22 cellular contexts compared by ENCODE assay signal in the genomic region with DNA sequence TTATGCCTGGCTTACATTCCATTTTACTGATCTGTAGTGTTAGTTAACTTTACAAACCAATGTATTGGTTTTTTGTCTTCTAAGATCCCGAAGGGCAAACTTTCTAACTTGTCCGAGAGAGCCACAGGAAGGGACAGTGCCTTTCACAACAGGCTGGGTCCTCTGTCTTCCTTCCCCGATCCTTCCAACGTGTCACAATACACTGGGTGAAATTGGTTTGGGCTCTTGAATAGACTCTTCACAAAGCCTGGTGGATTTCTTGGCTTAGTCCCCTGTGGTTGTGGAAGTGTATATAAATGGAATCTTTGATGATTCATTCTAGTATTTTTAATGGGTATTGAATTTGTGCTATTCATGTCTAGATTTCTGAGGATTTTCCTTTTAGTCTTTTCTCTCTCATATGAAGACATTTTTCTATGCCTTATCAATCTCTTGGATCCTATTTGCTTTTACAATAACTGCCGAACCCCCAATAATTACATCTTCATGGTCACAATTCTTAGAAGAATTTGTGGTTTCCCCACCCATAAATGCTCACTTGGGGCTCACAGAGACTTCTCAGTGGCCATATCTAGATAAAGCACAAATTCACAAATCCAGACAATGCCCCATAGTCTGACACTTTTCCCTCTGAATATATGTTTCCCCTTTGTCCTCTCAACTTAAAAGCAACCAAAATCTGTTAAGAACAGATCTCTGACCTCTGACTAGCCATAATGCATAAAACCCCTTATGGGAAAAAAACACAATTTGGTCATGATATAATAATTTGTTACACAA.
DNase-seq lines count a peak whose midpoint lies in the region; TF ChIP-seq lines count a peak whose summit lies in the region.
"Had no signal": no experiment of that assay in that cellular context is flagged by ENCODE, and none has a peak within 500 bp of the region (broad histone marks: within the 10 kb centered on the region; RNA-seq: fewer than 3 reads in every experiment).

No MANE protein-coding gene starts in this region.

- H3K79me2 ChIP-seq in neural progenitor cell (ENCODE audit: low read depth): no peaks in the 10 kb centered on the region

- BruUV-seq in Calu3 (replicated peaks; lab: Mats Ljungman, UMichigan): no TSS peak

- peak overlapping the region; percentile 65 for H3K27ac Mint-ChIP-seq in Calu3 (ENCODE audit: unreplicated experiment)
- no peak overlapping the region for H3K27ac Mint-ChIP-seq in neural progenitor cell

- no peaks in the 10 kb centered on the region for H3K27me3 Mint-ChIP-seq in Calu3 (ENCODE audit: unreplicated experiment)
- peaks cover 6% of the 10 kb centered on the region for H3K27me3 Mint-ChIP-seq in neural progenitor cell (ENCODE audit: insufficient read depth, low read depth)

- H3K36me3 ChIP-seq in neural progenitor cell: no peaks in the 10 kb centered on the region
- no peaks in the 10 kb centered on the region for H3K36me3 ChIP-seq in effector memory CD4-positive, alpha-beta T cell (ENCODE audit: control insufficient read depth, insufficient read depth, low read length)

- H3K9me3 ChIP-seq in neural progenitor cell (ENCODE audit: low read depth): no peaks in the 10 kb centered on the region
- H3K9me3 ChIP-seq in effector memory CD4-positive, alpha-beta T cell (ENCODE audit: control insufficient read depth, low read length): no peaks in the 10 kb centered on the region
- H3K9me3 ChIP-seq: SK-N-SH had no signal

- H3K36me3 Mint-ChIP-seq in Calu3 (ENCODE audit: insufficient read depth, unreplicated experiment) (no peaks in the 10 kb centered on the region), neural progenitor cell (no peaks in the 10 kb centered on the region)

- H3K4me3 Mint-ChIP-seq in Calu3 (ENCODE audit: low read depth, unreplicated experiment) (peak overlapping the region; percentile 44), neural progenitor cell (no peak overlapping the region)

- intact Hi-C loops in Calu3 (cut with micrococcal nuclease; ENCODE audit: unreplicated experiment): no loop called here

- H3K9ac ChIP-seq in neural progenitor cell: no peak overlapping the region
- H3K9ac ChIP-seq: SK-N-SH had no signal

- H3K4me2 ChIP-seq in neural progenitor cell: peak overlapping the region; percentile 44
- H3K4me2 ChIP-seq: SK-N-SH had no signal

- peaks cover 11% of the 10 kb centered on the region for H3F3A ChIP-seq in neural progenitor cell (ENCODE audit: low read depth)

- H4K20me1 ChIP-seq in neural progenitor cell (ENCODE audit: low read depth): no peaks in the 10 kb centered on the region

- DNase-seq in Calu3: peak; percentile 16
- DNase-seq in RPMI7951 (ENCODE audit: low read depth): peak; percentile 11
- peak; percentile 5 for DNase-seq in fibroblast of peridontal ligament (ENCODE audit: extremely low read depth)
- peak; percentile 65 for DNase-seq in neural progenitor cell (ENCODE audit: low spot score)
- DNase-seq in NOMO-1 treated with DMSO at 0.1 percent for 48 hours (lab: John Stamatoyannopoulos, UW; ENCODE audit: unreplicated experiment): no peak
- DNase-seq in effector memory CD4-positive, alpha-beta T cell: no peak
- no peak for DNase-seq in AML-193 (lab: John Stamatoyannopoulos, UW)
- no peak for DNase-seq in SKM-1 (lab: John Stamatoyannopoulos, UW; ENCODE audit: unreplicated experiment)
- DNase-seq: 8988T; ACHN; DMS53; H7; Karpas-422; NCI-H1105; NCI-H146; NCI-H2029; NCI-H446 treated with DMSO at 0.1 percent for 48 hours; NCI-H526; NCI-H82; NK-92 treated with Interleukin-12 subunit alpha and Interleukin-12 subunit beta, amount 100 ng/mL, for 24 hours; SIG-M5; SK-N-SH had no signal

- H3K27ac ChIP-seq in neural progenitor cell: peak overlapping the region; percentile 47
- no peak overlapping the region for H3K27ac ChIP-seq in effector memory CD4-positive, alpha-beta T cell (ENCODE audit: insufficient read depth, low read length, poor library complexity, severe bottlenecking)

- no peak overlapping the region for H3K4me3 ChIP-seq in neural progenitor cell
- no peak overlapping the region for H3K4me3 ChIP-seq in effector memory CD4-positive, alpha-beta T cell (ENCODE audit: insufficient read depth, low read depth, low read length, poor library complexity, severe bottlenecking)

- TF ChIP-seq CTCF in Calu3 (IDR thresholded peaks at IDR 0.05; ENCODE audit: unreplicated experiment) (no peak), neural progenitor cell (IDR thresholded peaks at IDR 0.05) (no peak)

- H2AFZ ChIP-seq in neural progenitor cell (replicated peaks): no peak overlapping the region

- peaks cover 16% of the 10 kb centered on the region for H3K4me1 ChIP-seq in neural progenitor cell
- no peaks in the 10 kb centered on the region for H3K4me1 ChIP-seq in effector memory CD4-positive, alpha-beta T cell (ENCODE audit: control insufficient read depth, insufficient read depth, low read length, poor library complexity, severe bottlenecking)

- H3K9me3 Mint-ChIP-seq in Calu3 (ENCODE audit: low read depth, unreplicated experiment): no peaks in the 10 kb centered on the region
- H3K9me3 Mint-ChIP-seq in neural progenitor cell: no peaks in the 10 kb centered on the region

- no peaks in the 10 kb centered on the region for H3K27me3 ChIP-seq in neural progenitor cell
- no peaks in the 10 kb centered on the region for H3K27me3 ChIP-seq in effector memory CD4-positive, alpha-beta T cell (replicated peaks; ENCODE audit: control insufficient read depth, insufficient read depth, low read length, poor library complexity, severe bottlenecking)

- H3K4me1 Mint-ChIP-seq in Calu3 (ENCODE audit: low read depth, unreplicated experiment) (peaks cover 21% of the 10 kb centered on the region), neural progenitor cell (peaks cover 6% of the 10 kb centered on the region)

- CTCF ChIA-PET in Calu3 (lab: Charles Lee): no interaction called here

Comparison
In these comparisons a context has a peak if more than half of its experiments do, and no peak if none do; other contexts are left out.
1. DNase-seq: peak in Calu3 (single experiment), RPMI7951 (single experiment), fibroblast of peridontal ligament (single experiment) and neural progenitor cell (single experiment); none in NOMO-1 treated with DMSO at 0.1 percent for 48 hours (single experiment), effector memory CD4-positive, alpha-beta T cell (0 of 3), AML-193 (0 of 2) and SKM-1 (single experiment).